20 cellular contexts compared by ENCODE assay signal in the genomic region with DNA sequence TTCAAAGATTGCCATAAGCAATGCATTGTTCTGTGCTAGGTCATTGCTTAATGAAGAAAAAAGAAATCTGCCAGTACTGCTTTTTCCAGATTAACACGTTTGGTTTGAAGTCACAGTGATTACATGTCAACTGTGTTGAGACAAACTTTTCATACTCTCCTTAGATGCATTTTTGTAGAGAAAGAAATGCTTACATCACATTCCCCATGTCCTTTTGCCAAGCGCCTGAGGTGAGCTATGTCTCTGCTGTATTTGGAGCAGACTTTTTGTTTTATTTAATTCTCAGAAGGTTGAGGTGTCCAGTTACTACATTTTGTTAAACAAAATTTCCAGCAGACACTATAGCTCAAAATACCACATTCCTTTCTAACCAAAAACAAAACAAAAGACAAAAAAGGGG.
"Had no signal": no experiment of that assay in that cellular context is flagged by ENCODE, and none has a peak within 500 bp of the region (broad histone marks: within the 10 kb centered on the region; RNA-seq: fewer than 3 reads in every experiment).

No MANE protein-coding gene starts in this region.

- ATAC-seq: activated CD8-positive, alpha-beta T cell treated with anti-CD3 and anti-CD28 coated beads for 36 hours; activated T-helper 17 cell treated with anti-CD3 and anti-CD28 coated beads, Interleukin-2, amount 50 U/mL, for 72 hours; gastroesophageal sphincter; naive thymus-derived CD8-positive, alpha-beta T cell; pancreas; right lobe of liver; stimulated activated naive CD8-positive, alpha-beta T cell treated with anti-CD3 and anti-CD28 coated beads, Interleukin-15, amount 100 ng/mL, for 72 hours; upper lobe of right lung had no signal

- H3K27me3 Mint-ChIP-seq: activated T-helper 17 cell treated with anti-CD3 and anti-CD28 coated beads, Interleukin-2, amount 50 U/mL, for 72 hours; stimulated activated naive CD8-positive, alpha-beta T cell treated with anti-CD3 and anti-CD28 coated beads, Interleukin-15, amount 100 ng/mL, for 72 hours had no signal

- H3K9me3 Mint-ChIP-seq: activated CD4-positive, alpha-beta T cell treated with anti-CD3 and anti-CD28 coated beads, Interleukin-2, amount 10 ng/mL, durations not matched to agents 24 days and 14 days; activated CD8-positive, alpha-beta T cell treated with anti-CD3 and anti-CD28 coated beads for 36 hours; activated naive CD8-positive, alpha-beta T cell treated with anti-CD3 and anti-CD28 coated beads, Interleukin-2, amount 10 ng/mL, durations not matched to agents 7 days and 5 days; activated T-helper 17 cell treated with anti-CD3 and anti-CD28 coated beads, Interleukin-2, amount 50 U/mL, for 72 hours; dendritic cell treated with granulocyte-macrophage colony-stimulating factor and Interleukin-4, amounts not matched to agents 40 ng/mL and 50 ng/mL, for 4 days; naive thymus-derived CD8-positive, alpha-beta T cell; stimulated activated naive CD8-positive, alpha-beta T cell treated with anti-CD3 and anti-CD28 coated beads, Interleukin-15, amount 100 ng/mL, for 72 hours had no signal

- H3K36me3 ChIP-seq: pancreas, right lobe of liver had no signal

- H3K27ac Mint-ChIP-seq: activated CD4-positive, alpha-beta T cell treated with anti-CD3 and anti-CD28 coated beads, Interleukin-2, amount 10 ng/mL, durations not matched to agents 24 days and 14 days; activated CD8-positive, alpha-beta T cell treated with anti-CD3 and anti-CD28 coated beads for 36 hours; activated naive CD8-positive, alpha-beta T cell treated with anti-CD3 and anti-CD28 coated beads, Interleukin-2, amount 10 ng/mL, durations not matched to agents 7 days and 5 days; activated T-helper 17 cell treated with anti-CD3 and anti-CD28 coated beads, Interleukin-2, amount 50 U/mL, for 72 hours; dendritic cell treated with granulocyte-macrophage colony-stimulating factor and Interleukin-4, amounts not matched to agents 40 ng/mL and 50 ng/mL, for 4 days; naive thymus-derived CD8-positive, alpha-beta T cell; stimulated activated naive CD8-positive, alpha-beta T cell treated with anti-CD3 and anti-CD28 coated beads, Interleukin-15, amount 100 ng/mL, for 72 hours had no signal

- H3K4me3 Mint-ChIP-seq: activated CD4-positive, alpha-beta T cell treated with anti-CD3 and anti-CD28 coated beads, Interleukin-2, amount 10 ng/mL, durations not matched to agents 24 days and 14 days; activated CD8-positive, alpha-beta T cell treated with anti-CD3 and anti-CD28 coated beads for 36 hours; activated naive CD8-positive, alpha-beta T cell treated with anti-CD3 and anti-CD28 coated beads, Interleukin-2, amount 10 ng/mL, durations not matched to agents 7 days and 5 days; activated T-helper 17 cell treated with anti-CD3 and anti-CD28 coated beads, Interleukin-2, amount 50 U/mL, for 72 hours; dendritic cell treated with granulocyte-macrophage colony-stimulating factor and Interleukin-4, amounts not matched to agents 40 ng/mL and 50 ng/mL, for 4 days; naive thymus-derived CD8-positive, alpha-beta T cell; stimulated activated naive CD8-positive, alpha-beta T cell treated with anti-CD3 and anti-CD28 coated beads, Interleukin-15, amount 100 ng/mL, for 72 hours had no signal

- H3K27ac ChIP-seq: pancreas, right lobe of liver, upper lobe of right lung had no signal

- H3K27me3 ChIP-seq: gastroesophageal sphincter, pancreas, right lobe of liver, upper lobe of right lung had no signal

- H3K4me1 ChIP-seq: pancreas, right lobe of liver, upper lobe of right lung had no signal

- H3K4me1 Mint-ChIP-seq: activated CD4-positive, alpha-beta T cell treated with anti-CD3 and anti-CD28 coated beads, Interleukin-2, amount 10 ng/mL, durations not matched to agents 24 days and 14 days; activated T-helper 17 cell treated with anti-CD3 and anti-CD28 coated beads, Interleukin-2, amount 50 U/mL, for 72 hours; naive thymus-derived CD8-positive, alpha-beta T cell; stimulated activated naive CD8-positive, alpha-beta T cell treated with anti-CD3 and anti-CD28 coated beads, Interleukin-15, amount 100 ng/mL, for 72 hours had no signal

- DNase-seq: activated CD4-positive, alpha-beta T cell treated with anti-CD3 and anti-CD28 coated beads, Interleukin-2, amount 10 ng/mL, durations not matched to agents 24 days and 14 days; activated CD4-positive, CD25-positive, alpha-beta regulatory T cell; activated CD8-positive, alpha-beta T cell treated with anti-CD3 and anti-CD28 coated beads for 36 hours; activated naive CD4-positive, alpha-beta T cell treated with Interleukin-2 at 50 U/mL for 16 hours; activated naive CD8-positive, alpha-beta T cell treated with anti-CD3 and anti-CD28 coated beads, Interleukin-2, amount 10 ng/mL, durations not matched to agents 7 days and 5 days; activated T-cell treated with anti-CD3 and anti-CD28 coated beads, Interleukin-2, amount 50 U/mL, for 1 hour; effector CD8-positive, alpha-beta T cell; mesenchymal stem cell; naive thymus-derived CD8-positive, alpha-beta T cell; pancreas; right lobe of liver; small intestine; stimulated activated CD4-positive, alpha-beta T cell treated with anti-CD3 and anti-CD28 coated beads, Interleukin-15, amount 100 ng/mL, for 24 hours; stimulated activated CD4-positive, alpha-beta T cell treated with anti-CD3 and anti-CD28 coated beads, Interleukin-2, amount 100 ng/mL, for 48 hours; stimulated activated naive CD8-positive, alpha-beta T cell treated with anti-CD3 and anti-CD28 coated beads, Interleukin-15, amount 100 ng/mL, for 72 hours; T1000; upper lobe of right lung had no signal

- H3K9me3 ChIP-seq: gastroesophageal sphincter, pancreas, right lobe of liver, upper lobe of right lung had no signal

- H3K4me3 ChIP-seq: gastroesophageal sphincter, pancreas, right lobe of liver, upper lobe of right lung had no signal
